ENCODE assay signal across 25 cellular contexts in the genomic region with DNA sequence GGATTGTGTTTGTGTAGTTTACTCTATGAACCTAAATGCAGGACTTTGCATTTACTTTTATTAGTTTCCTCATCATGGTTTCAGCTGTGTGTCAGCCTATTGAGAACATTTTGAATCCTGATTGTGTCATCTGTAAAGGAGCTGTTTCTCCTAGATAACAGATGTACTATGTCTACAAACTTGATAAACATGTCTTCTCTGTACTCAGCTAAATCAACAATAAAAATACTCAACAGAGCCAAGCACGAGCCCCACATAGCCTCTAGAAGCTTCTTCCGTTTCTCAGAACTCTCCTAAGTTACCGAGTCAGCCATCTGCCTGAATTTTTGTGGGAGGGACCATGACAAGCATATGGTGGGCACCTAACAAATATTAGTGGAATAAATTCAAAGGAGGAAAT.
"Had no signal": no experiment of that assay in that cellular context is flagged by ENCODE, and none has a peak within 500 bp of the region (broad histone marks: within the 10 kb centered on the region; RNA-seq: fewer than 3 reads in every experiment).

No MANE protein-coding gene starts in this region.

- H2AFZ ChIP-seq: PC-9 had no signal

- H3K4me1 ChIP-seq: Peyer's patch, SJCRH30 had no signal

- ATAC-seq: Right ventricle myocardium inferior, SK-N-SH treated with all-trans-retinoic acid at 6 μM for 48 hours, T-helper 17 cell had no signal

- H3K9ac ChIP-seq: KMS-11 had no signal

- H3K9me3 ChIP-seq: Peyer's patch, SJCRH30 had no signal

- H3K4me2 ChIP-seq: KMS-11, PC-9 had no signal

- H3K27me3 ChIP-seq: Peyer's patch had no signal

- DNase-seq: Kasumi-1; MV-4-11; NCI-H1048; NCI-H1105; NCI-H1417; NCI-H1436 treated with DMSO at 0.1 percent for 48 hours; NCI-H1694; NCI-H187 treated with DMSO at 0.1 percent for 48 hours; NCI-H2171 treated with DMSO at 0.1 percent for 48 hours; NCI-H345; NCI-H446 treated with DMSO at 0.1 percent for 48 hours; NCI-H524 treated with DMSO at 0.1 percent for 48 hours; NCI-H69; NCI-H774; NK-92 treated with Interleukin-12 subunit alpha and Interleukin-12 subunit beta, amount 100 ng/mL, for 24 hours; PC-9; Peyer's patch; SHP77 treated with DMSO at 0.1 percent for 48 hours; SJCRH30; T-helper 1 cell; T-helper 17 cell had no signal

- H3K27ac ChIP-seq: HL-60, KMS-11, PC-9, Peyer's patch, SJCRH30 had no signal

- H3K36me3 ChIP-seq: Peyer's patch, SJCRH30 had no signal

- H3K4me3 ChIP-seq: PC-9, Peyer's patch, SJCRH30 had no signal
